Comparison of ENCODE assay signal across 10 cellular contexts in the genomic region with DNA sequence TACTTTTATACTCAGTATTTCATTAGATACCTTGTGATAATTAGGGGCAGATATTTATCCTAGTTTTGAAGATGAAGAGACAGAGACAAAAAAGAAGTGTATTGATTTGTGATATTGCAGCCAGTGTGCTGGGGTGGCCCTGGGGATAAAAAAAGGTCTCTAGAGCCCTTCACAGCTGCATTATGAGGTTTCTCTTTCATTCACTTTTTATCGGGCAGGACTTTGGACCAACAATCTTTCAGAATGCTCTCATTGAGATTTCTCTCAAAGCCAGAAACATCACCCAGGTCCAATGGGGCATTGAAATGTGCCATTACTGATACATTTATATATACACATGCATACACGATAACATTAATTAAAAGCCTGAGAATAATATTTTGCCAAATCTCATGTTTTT. TPM values are rescaled to one million over a fixed set of nuclear protein-coding genes. Genes with fewer than 3 reads are reported as not detected.
DNase-seq lines count a peak whose midpoint lies in the region; ATAC-seq, FAIRE-seq and TF ChIP-seq lines count a peak whose summit lies in the region.
"Had no signal": no experiment of that assay in that cellular context is flagged by ENCODE, and none has a peak within 500 bp of the region (broad histone marks: within the 10 kb centered on the region; RNA-seq: fewer than 3 reads in every experiment).

No MANE protein-coding gene starts in this region.

- no peaks in the 10 kb centered on the region for H3K9me3 ChIP-seq in OCI-LY3 (ENCODE audit: insufficient read depth, low read length)
- H3K9me3 ChIP-seq: adrenal gland had no signal

- H3K4me3 Mint-ChIP-seq in chondrocyte (ENCODE audit: unreplicated experiment) (no peak overlapping the region), mesothelial cell of epicardium (no peak overlapping the region)
- H3K4me3 Mint-ChIP-seq: WTC11 had no signal

- peaks cover 10% of the 10 kb centered on the region; the same call in 1 of the 2 replicates for H4K20me1 ChIP-seq in OCI-LY3 (ENCODE audit: insufficient read depth, low read length)

- no peak for FAIRE-seq in frontal cortex (lab: Jason Lieb, UNC)

- no peaks in the 10 kb centered on the region for H3K4me1 Mint-ChIP-seq in chondrocyte (ENCODE audit: low read depth)
- no peaks in the 10 kb centered on the region for H3K4me1 Mint-ChIP-seq in mesothelial cell of epicardium
- H3K4me1 Mint-ChIP-seq: WTC11 had no signal

- H3K27me3 Mint-ChIP-seq in chondrocyte (ENCODE audit: low read depth) (no peaks in the 10 kb centered on the region), mesothelial cell of epicardium (ENCODE audit: low read depth) (no peaks in the 10 kb centered on the region)

- peaks cover 78% of the 10 kb centered on the region for H3K79me2 ChIP-seq in OCI-LY3 (ENCODE audit: low read length)

- H3K27ac ChIP-seq in OCI-LY3 (ENCODE audit: low read length): peak overlapping the region; percentile 61
- H3K27ac ChIP-seq: adrenal gland had no signal

- H3K27ac Mint-ChIP-seq in chondrocyte (ENCODE audit: unreplicated experiment) (no peak overlapping the region), mesothelial cell of epicardium (no peak overlapping the region)
- H3K27ac Mint-ChIP-seq: WTC11 had no signal

- H3K9ac ChIP-seq in OCI-LY3 (ENCODE audit: low read length): peak overlapping the region; percentile 34

- H3K36me3 ChIP-seq in OCI-LY3 (replicated peaks; ENCODE audit: low read depth, low read length): peaks cover 50% of the 10 kb centered on the region

- peak overlapping the region; percentile 22 for H3K4me3 ChIP-seq in OCI-LY3 (ENCODE audit: low read length)
- H3K4me3 ChIP-seq: adrenal gland had no signal

- peaks cover 21% of the 10 kb centered on the region for H3K4me1 ChIP-seq in OCI-LY3 (ENCODE audit: low read length)
- H3K4me1 ChIP-seq: adrenal gland had no signal

- ATAC-seq in GM18502 (IDR thresholded peaks at IDR 0.05; ENCODE audit: poor library complexity, unreplicated experiment) (peak; percentile 69), GM19395 (IDR thresholded peaks at IDR 0.05; ENCODE audit: unreplicated experiment) (peak; percentile 73), HG02852 (IDR thresholded peaks at IDR 0.05; ENCODE audit: unreplicated experiment) (peak; percentile 69), HG03457 (IDR thresholded peaks at IDR 0.05; ENCODE audit: unreplicated experiment) (no peak)
- ATAC-seq: WTC11 had no signal

- H3K27me3 ChIP-seq in OCI-LY3 (ENCODE audit: low read depth, low read length): no peaks in the 10 kb centered on the region
- H3K27me3 ChIP-seq: adrenal gland had no signal

- H2AFZ ChIP-seq in OCI-LY3 (ENCODE audit: low read depth, low read length): no peak overlapping the region

- H3K9me3 Mint-ChIP-seq in chondrocyte (ENCODE audit: low read depth) (no peaks in the 10 kb centered on the region), mesothelial cell of epicardium (no peaks in the 10 kb centered on the region)
- H3K9me3 Mint-ChIP-seq: WTC11 had no signal

- peaks cover 17% of the 10 kb centered on the region for H3K36me3 Mint-ChIP-seq in chondrocyte (ENCODE audit: low read depth)
- H3K36me3 Mint-ChIP-seq in mesothelial cell of epicardium: peaks cover 13% of the 10 kb centered on the region

- DNase-seq in chondrocyte (ENCODE audit: low spot score) (no peak), frontal cortex (ENCODE audit: low spot score in 2 of 2) (no peak), mesothelial cell of epicardium (ENCODE audit: low spot score in 2 of 2, unreplicated experiment in 2 of 2) (no peak)
- DNase-seq: adrenal gland had no signal

- TF ChIP-seq CTCF in OCI-LY3 (IDR thresholded peaks at IDR 0.05; ENCODE audit: low read depth, low read length) (no peak), chondrocyte (IDR thresholded peaks at IDR 0.05) (no peak), mesothelial cell of epicardium (IDR thresholded peaks at IDR 0.05; ENCODE audit: unreplicated experiment) (no peak)

- peak overlapping the region; percentile 44 for H3K4me2 ChIP-seq in OCI-LY3 (ENCODE audit: low read length)

RNA-seq across cellular contexts. Expression of gene SELENOT, which starts 20.5 kb away (rescaled TPM):
- total RNA-seq in chondrocyte (70.5 to 83.8 TPM (median 79.1 TPM) in 3 replicates), frontal cortex (106 TPM), mesothelial cell of epicardium (43.6 to 51.0 TPM (median 49.2 TPM) in 3 replicates)

RNA-seq across cellular contexts. Expression of gene EIF2A, which starts 36.0 kb away (rescaled TPM):
- 48.4 to 73.0 TPM (median 52.4 TPM) in 3 replicates for total RNA-seq in chondrocyte
- 201 TPM for total RNA-seq in frontal cortex
- total RNA-seq in mesothelial cell of epicardium: 56.8 to 60.7 TPM (median 60.6 TPM) in 3 replicates

RNA-seq across cellular contexts. Expression of gene SERP1, which starts 36.3 kb away (rescaled TPM):
- 90.8 to 103 TPM (median 91.4 TPM) in 3 replicates for total RNA-seq in chondrocyte
- 67.3 TPM for total RNA-seq in frontal cortex
- total RNA-seq in mesothelial cell of epicardium: 84.1 to 86.5 TPM (median 85.8 TPM) in 3 replicates
